33 cellular contexts compared by ENCODE assay signal in genomic region chr12:71566655-71567054, GRCh38.
"Had no signal": no experiment of that assay in that cellular context is flagged by ENCODE, and none has a peak within 500 bp of the region (broad histone marks: within the 10 kb centered on the region; RNA-seq: fewer than 3 reads in every experiment).

No MANE protein-coding gene starts in this region.

- H3K27ac ChIP-seq: coronary artery, esophagus muscularis mucosa, foreskin keratinocyte, heart right ventricle, lower lobe of right lung, neural progenitor cell, prostate gland, right atrium auricular region, stomach, thyroid gland had no signal

- H3K36me3 ChIP-seq: esophagus muscularis mucosa, heart right ventricle, lower lobe of right lung, neural progenitor cell, prostate gland, right atrium auricular region, stomach, thyroid gland had no signal

- FAIRE-seq: endothelial cell of umbilical vein had no signal

- DNase-seq: dermis blood vessel endothelial cell; effector memory CD4-positive, alpha-beta T cell; foreskin keratinocyte; glutamatergic neuron; heart right ventricle; hippocampal formation; immature natural killer cell; islet precursor cell; kidney glomerular epithelial cell; left colon; left ventricle myocardium superior; lower lobe of right lung; midbrain; naive thymus-derived CD4-positive, alpha-beta T cell; nucleus accumbens; stimulated activated CD4-positive, alpha-beta T cell treated with anti-CD3 and anti-CD28 coated beads, Interleukin-12 subunit alpha, Interleukin-12 subunit beta, amount 100 ng/mL, for 4 hours; stimulated activated CD4-positive, alpha-beta T cell treated with anti-CD3 and anti-CD28 coated beads, Interleukin-1b, Interleukin-23, amount 100 ng/mL, for 48 hours; stimulated activated CD4-positive, alpha-beta T cell treated with anti-CD3 and anti-CD28 coated beads, Interleukin-4, amount 100 ng/mL, for 1 hour; stimulated activated naive CD4-positive, alpha-beta T cell treated with Interleukin-2 at 50 U/mL for 16 hours; stomach; thyroid gland had no signal

- ATAC-seq: foreskin keratinocyte; heart right ventricle; left colon; left ventricle myocardium superior; naive thymus-derived CD4-positive, alpha-beta T cell; sciatic nerve; stimulated activated effector memory CD8-positive, alpha-beta T cell treated with anti-CD3 and anti-CD28 coated beads, Interleukin-12 subunit alpha, Interleukin-12 subunit beta, amount 100 ng/mL, for 72 hours had no signal

- H3K9me3 Mint-ChIP-seq: memory B cell; nephron; neural progenitor cell; stimulated activated effector memory CD8-positive, alpha-beta T cell treated with anti-CD3 and anti-CD28 coated beads, Interleukin-12 subunit alpha, Interleukin-12 subunit beta, amount 100 ng/mL, for 72 hours; type B pancreatic cell had no signal

- H3K27me3 Mint-ChIP-seq: type B pancreatic cell had no signal

- H3K4me2 ChIP-seq: neural progenitor cell, smooth muscle cell had no signal

- H3K36me3 Mint-ChIP-seq: immature natural killer cell; memory B cell; naive thymus-derived CD4-positive, alpha-beta T cell; stimulated activated effector memory CD8-positive, alpha-beta T cell treated with anti-CD3 and anti-CD28 coated beads, Interleukin-12 subunit alpha, Interleukin-12 subunit beta, amount 100 ng/mL, for 72 hours had no signal

- H3K4me1 ChIP-seq: esophagus muscularis mucosa, heart right ventricle, prostate gland, right atrium auricular region, stomach, thyroid gland had no signal

- H3K27ac Mint-ChIP-seq: immature natural killer cell; memory B cell; naive thymus-derived CD4-positive, alpha-beta T cell; neural progenitor cell; stimulated activated effector memory CD8-positive, alpha-beta T cell treated with anti-CD3 and anti-CD28 coated beads, Interleukin-12 subunit alpha, Interleukin-12 subunit beta, amount 100 ng/mL, for 72 hours; type B pancreatic cell had no signal

- H3K4me3 ChIP-seq: coronary artery, esophagus muscularis mucosa, heart right ventricle, lower lobe of right lung, neural progenitor cell, prostate gland, right atrium auricular region, smooth muscle cell, stomach, thyroid gland had no signal

- H3K9me3 ChIP-seq: esophagus muscularis mucosa, heart right ventricle, lower lobe of right lung, prostate gland, right atrium auricular region, stomach, thyroid gland had no signal

- H3K4me3 Mint-ChIP-seq: immature natural killer cell; memory B cell; naive thymus-derived CD4-positive, alpha-beta T cell; nephron; neural progenitor cell; stimulated activated effector memory CD8-positive, alpha-beta T cell treated with anti-CD3 and anti-CD28 coated beads, Interleukin-12 subunit alpha, Interleukin-12 subunit beta, amount 100 ng/mL, for 72 hours; type B pancreatic cell had no signal

- H3K9ac ChIP-seq: neural progenitor cell had no signal

- H3K27me3 ChIP-seq: foreskin keratinocyte, neural progenitor cell, right atrium auricular region, stomach, thyroid gland had no signal

- H3K4me1 Mint-ChIP-seq: immature natural killer cell; memory B cell; naive thymus-derived CD4-positive, alpha-beta T cell; nephron; stimulated activated effector memory CD8-positive, alpha-beta T cell treated with anti-CD3 and anti-CD28 coated beads, Interleukin-12 subunit alpha, Interleukin-12 subunit beta, amount 100 ng/mL, for 72 hours had no signal
